26 cellular contexts compared by ENCODE assay signal in genomic region chr4:883377-884095, GRCh38. TPM values are rescaled to one million over a fixed set of nuclear protein-coding genes. Genes with fewer than 3 reads are reported as not detected.
"Had no signal": no experiment of that assay in that cellular context is flagged by ENCODE, and none has a peak within 500 bp of the region (broad histone marks: within the 10 kb centered on the region; RNA-seq: fewer than 3 reads in every experiment).

No MANE protein-coding gene starts in this region.

- H3K27ac Mint-ChIP-seq: mesothelial cell of epicardium; nephron progenitor cell; neural progenitor cell; progenitor cell of endocrine pancreas; stimulated activated naive CD8-positive, alpha-beta T cell treated with anti-CD3 and anti-CD28 coated beads, Interleukin-15, Interleukin-2, amounts not matched to agents 100 ng/mL and 50 ng/mL, for 24 hours; type B pancreatic cell had no signal

- H3K4me3 Mint-ChIP-seq: immature natural killer cell; mesothelial cell of epicardium; natural killer cell; nephron progenitor cell; neural progenitor cell; stimulated activated naive CD8-positive, alpha-beta T cell treated with anti-CD3 and anti-CD28 coated beads, Interleukin-15, Interleukin-2, amounts not matched to agents 100 ng/mL and 50 ng/mL, for 24 hours; type B pancreatic cell had no signal

- H3K4me1 Mint-ChIP-seq: mesothelial cell of epicardium, nephron progenitor cell, neural progenitor cell had no signal

- DNase-seq: hypothalamus; immature natural killer cell; kidney; left colon; left lung; lower lobe of right lung; mammary epithelial cell; mesendoderm; naive B cell; natural killer cell; nephron progenitor cell; ovary; right lobe of liver; stimulated activated CD4-positive, alpha-beta T cell treated with anti-CD3 and anti-CD28 coated beads, Interleukin-1b, Interleukin-23, amount 100 ng/mL, for 48 hours; stimulated activated CD4-positive, alpha-beta T cell treated with anti-CD3 and anti-CD28 coated beads, Interleukin-2, amount 100 ng/mL, for 48 hours; stimulated activated CD4-positive, alpha-beta T cell treated with anti-CD3 and anti-CD28 coated beads, Interleukin-4, amount 100 ng/mL, for 4 hours; stimulated activated CD8-positive, alpha-beta memory T cell treated with anti-CD3 and anti-CD28 coated beads, Interleukin-4, amount 100 ng/mL, for 48 hours; stimulated activated naive CD4-positive, alpha-beta T cell; uterus had no signal

- H3K27me3 Mint-ChIP-seq: naive B cell; progenitor cell of endocrine pancreas; stimulated activated naive CD8-positive, alpha-beta T cell treated with anti-CD3 and anti-CD28 coated beads, Interleukin-15, Interleukin-2, amounts not matched to agents 100 ng/mL and 50 ng/mL, for 24 hours; type B pancreatic cell had no signal

- ATAC-seq: left colon, left lung, lower lobe of right lung, natural killer cell had no signal

- H3K9me3 Mint-ChIP-seq: immature natural killer cell; mesothelial cell of epicardium; natural killer cell; nephron progenitor cell; stimulated activated naive CD8-positive, alpha-beta T cell treated with anti-CD3 and anti-CD28 coated beads, Interleukin-15, Interleukin-2, amounts not matched to agents 100 ng/mL and 50 ng/mL, for 24 hours; type B pancreatic cell had no signal

- H3K36me3 Mint-ChIP-seq: natural killer cell had no signal

RNA-seq across cellular contexts. Expression of gene CPLX1, which starts 57.6 kb away (rescaled TPM):
- total RNA-seq: natural killer cell, skeletal muscle tissue, smooth muscle cell had no signal
